In genomic region chr5:40401965-40402364, GRCh38 we compare ENCODE assay signal across 10 cellular contexts.
DNase-seq lines count a peak whose midpoint lies in the region; ATAC-seq and FAIRE-seq lines count a peak whose summit lies in the region.
"Had no signal": no experiment of that assay in that cellular context is flagged by ENCODE, and none has a peak within 500 bp of the region (broad histone marks: within the 10 kb centered on the region; RNA-seq: fewer than 3 reads in every experiment).

No MANE protein-coding gene starts in this region.

- peak overlapping the region; percentile 16 for H3K4me2 ChIP-seq in trophoblast cell (ENCODE audit: low read length)

- H3K9me3 ChIP-seq in trophoblast cell (ENCODE audit: insufficient read depth, low read depth, low read length) = no peaks in the 10 kb centered on the region

- H4K91ac ChIP-seq in trophoblast cell (ENCODE audit: low read depth, low read length) = no peak overlapping the region

- peaks cover 4 to 21% of the 10 kb centered on the region in 2 donors for H3K9me3 Mint-ChIP-seq in activated naive CD4-positive, alpha-beta T cell treated with anti-CD3 and anti-CD28 coated beads, Interleukin-2, amount 50 U/mL, for 72 hours

- H3K18ac ChIP-seq in trophoblast cell (ENCODE audit: low read length) = no peak overlapping the region

- H3K4me1 ChIP-seq in trophoblast cell (ENCODE audit: control insufficient read depth in 1 of 2, insufficient read depth in 2 of 2, low read length in 2 of 2) = peaks cover 10 to 17% of the 10 kb centered on the region in 2 experiments

- WGBS in trophoblast cell (ENCODE audit: extremely low coverage, insufficient coverage, insufficient read length) = no CpG with 5 or more reads among the region's 1 CpG

- no peak overlapping the region for H4K8ac ChIP-seq in trophoblast cell (ENCODE audit: low read depth, low read length)

- H2BK12ac ChIP-seq in trophoblast cell (ENCODE audit: low read length) = no peak overlapping the region

- H3K27ac Mint-ChIP-seq in activated naive CD4-positive, alpha-beta T cell treated with anti-CD3 and anti-CD28 coated beads, Interleukin-2, amount 50 U/mL, for 72 hours = peak overlapping the region; percentile 70 to 83

- FAIRE-seq in RCC 7860 (lab: Jason Lieb, UNC) = no peak
- FAIRE-seq: endometrium had no signal

- H3K14ac ChIP-seq in trophoblast cell (ENCODE audit: low read length) = no peak overlapping the region

- H3K36me3 ChIP-seq in trophoblast cell (ENCODE audit: control insufficient read depth in 1 of 2, insufficient read depth in 2 of 2, low read length in 2 of 2) = no peaks in the 10 kb centered on the region

- peak; percentile 93 for DNase-seq in ELR (ENCODE audit: low read depth)
- peak; percentile 42 for DNase-seq in RCC 7860 (ENCODE audit: low spot score)
- no peak for DNase-seq in activated naive CD4-positive, alpha-beta T cell treated with anti-CD3 and anti-CD28 coated beads, Interleukin-2, amount 50 U/mL, for 72 hours (ENCODE audit: low spot score in 2 of 2)
- peak; percentile 73 to 97 for DNase-seq in trophoblast cell
- no peak for DNase-seq in globus pallidus (ENCODE audit: low spot score)
- no peak for DNase-seq in G401 (ENCODE audit: low spot score)
- DNase-seq in cortex of kidney (lab: John Stamatoyannopoulos, UW) = no peak
- DNase-seq: NCI-H1092 treated with DMSO at 0.1 percent for 48 hours had no signal

- no peak overlapping the region for H3K23ac ChIP-seq in trophoblast cell (ENCODE audit: low read length)

- ATAC-seq in activated naive CD4-positive, alpha-beta T cell treated with anti-CD3 and anti-CD28 coated beads, Interleukin-2, amount 50 U/mL, for 72 hours = peak; percentile 36 to 62
- ATAC-seq in HG02571 (IDR thresholded peaks at IDR 0.05; ENCODE audit: unreplicated experiment) = no peak

- H4K12ac ChIP-seq in trophoblast cell (ENCODE audit: low read depth, low read length) = no peak overlapping the region

- H2AK5ac ChIP-seq in trophoblast cell (ENCODE audit: low read length) = no peak overlapping the region

- H2BK120ac ChIP-seq in trophoblast cell (ENCODE audit: insufficient read depth, low read length, poor library complexity) = no peak overlapping the region

- no peak overlapping the region for H3K9ac ChIP-seq in trophoblast cell (ENCODE audit: low read length)

- in situ Hi-C loops in G401 (cut with HindIII; ENCODE audit: low sequenced_read_pairs) = no loop called here

- H2AFZ ChIP-seq in trophoblast cell (ENCODE audit: insufficient read depth, low read length, poor library complexity) = no peak overlapping the region

- H3K4me3 ChIP-seq in trophoblast cell (ENCODE audit: low read depth, low read length) = no peak overlapping the region

- H3K27ac ChIP-seq in trophoblast cell (ENCODE audit: low read depth, low read length) = no peak overlapping the region

- peaks cover 22 to 23% of the 10 kb centered on the region in 2 donors for H3K36me3 Mint-ChIP-seq in activated naive CD4-positive, alpha-beta T cell treated with anti-CD3 and anti-CD28 coated beads, Interleukin-2, amount 50 U/mL, for 72 hours

- H2BK5ac ChIP-seq in trophoblast cell (ENCODE audit: low read depth, low read length, poor library complexity) = no peak overlapping the region

- peaks cover 3% of the 10 kb centered on the region for H3K79me1 ChIP-seq in trophoblast cell (ENCODE audit: low read length)

- no peaks in the 10 kb centered on the region for H3K79me2 ChIP-seq in trophoblast cell (ENCODE audit: control insufficient read depth, insufficient read depth, low read length, poor library complexity)

- H3K4ac ChIP-seq in trophoblast cell (ENCODE audit: low read depth, low read length) = no peak overlapping the region

- H3K27me3 ChIP-seq in trophoblast cell (ENCODE audit: insufficient read depth, low read length) = no peaks in the 10 kb centered on the region

Comparison
In these comparisons a context has a peak if more than half of its experiments do, and no peak if none do; other contexts are left out.
1. DNase-seq: peak in ELR (single experiment), RCC 7860 (single experiment) and trophoblast cell (2 of 2); none in activated naive CD4-positive, alpha-beta T cell treated with anti-CD3 and anti-CD28 coated beads, Interleukin-2, amount 50 U/mL, for 72 hours (0 of 2), globus pallidus (single experiment), G401 (single experiment) and cortex of kidney (single experiment).